Comparison of ENCODE assay signal across 18 cellular contexts in the genomic region with DNA sequence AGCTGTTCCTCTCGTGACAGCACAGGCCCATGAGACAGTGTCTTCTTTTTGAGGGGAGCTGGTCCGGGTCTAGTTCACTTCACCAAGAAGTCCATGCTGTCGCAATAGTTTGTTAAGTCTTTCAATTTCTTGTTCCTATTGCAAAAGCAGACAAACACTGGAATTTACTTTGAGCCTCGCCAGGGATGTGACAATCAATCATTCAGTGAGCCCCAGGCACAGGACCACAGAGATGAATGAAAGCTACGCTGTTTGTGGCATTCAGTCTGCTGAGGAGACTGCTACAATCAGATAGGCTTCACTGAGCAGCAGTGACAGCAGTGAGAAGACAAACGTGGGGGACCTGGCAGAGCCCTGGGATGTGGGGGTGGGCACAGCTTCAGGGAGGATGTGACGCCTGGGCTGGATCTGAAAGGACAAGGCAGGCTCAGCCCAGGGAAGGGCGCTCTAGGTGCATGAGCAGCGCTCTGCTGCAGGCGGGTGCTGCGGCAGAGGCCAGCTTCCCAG. TPM values are rescaled to one million over a fixed set of nuclear protein-coding genes. Genes with fewer than 3 reads are reported as not detected.
A peak's percentile ranks its signal among the peaks of the same experiment; 100 is the strongest.
DNase-seq lines count a peak whose midpoint lies in the region; ATAC-seq, FAIRE-seq and TF ChIP-seq lines count a peak whose summit lies in the region.
"Had no signal": no experiment of that assay in that cellular context is flagged by ENCODE, and none has a peak within 500 bp of the region (broad histone marks: within the 10 kb centered on the region; RNA-seq: fewer than 3 reads in every experiment).

No MANE protein-coding gene starts in this region.

- peak overlapping the region; percentile 16; the same call in 1 of the 2 replicates for H3K4me3 ChIP-seq in BLaER1
- H3K4me3 ChIP-seq in K562 = no peak overlapping the region
- no peak overlapping the region for H3K4me3 ChIP-seq in neural cell (ENCODE audit: low read length)
- H3K4me3 ChIP-seq: esophagus muscularis mucosa, PC-9 had no signal

- H3K9me3 Mint-ChIP-seq in progenitor cell of endocrine pancreas (ENCODE audit: low read depth) = no peaks in the 10 kb centered on the region

- H3K27me3 Mint-ChIP-seq in progenitor cell of endocrine pancreas = no peaks in the 10 kb centered on the region

- DNase-seq in MV-4-11 (lab: John Stamatoyannopoulos, UW) (peak; percentile 83), K562 (ENCODE audit: extremely low read depth in 1 of 4, low spot score in 3 of 4) (peak in 1 of 4 experiments; percentile 43), NCI-H2227 treated with DMSO at 0.1 percent for 48 hours (lab: John Stamatoyannopoulos, UW) (no peak), progenitor cell of endocrine pancreas (ENCODE audit: low spot score, unreplicated experiment) (no peak), NCI-H146 treated with DMSO at 0.1 percent for 48 hours (lab: John Stamatoyannopoulos, UW; ENCODE audit: unreplicated experiment) (no peak)
- DNase-seq: ACHN; activated effector memory CD4-positive, alpha-beta T cell treated with anti-CD3 and anti-CD28 coated beads, Interleukin-2, amount 50 U/mL, for 16 hours; dermis blood vessel endothelial cell; left cardiac atrium; NCI-H1105; NCI-H226; PC-9; WERI-Rb-1 had no signal

- in situ Hi-C loops in K562 (cut with MboI) = no loop called here

- TF ChIP-seq CTCF in K562 (IDR thresholded peaks at IDR 0.05 in 2 of 3, conservative IDR thresholded peaks at IDR 0.05 in 1 of 3; ENCODE audit: insufficient read depth in 2 of 3, low read depth in 1 of 3, low read length in 3 of 3) = peak; percentile 32 to 59 (median 54); a peak in 4 of 6 replicates
- TF ChIP-seq CTCF in neural cell (IDR thresholded peaks at IDR 0.05; ENCODE audit: poor library complexity, severe bottlenecking) = peak; percentile 27
- TF ChIP-seq CTCF in progenitor cell of endocrine pancreas (IDR thresholded peaks at IDR 0.05; ENCODE audit: unreplicated experiment) = no peak

- CTCF ChIA-PET in K562 (lab: Yijun Ruan, JAX; ENCODE audit: low intra/inter-chr PET ratio) = interaction anchor here (1.4 kb wide), 1 partner anchor 177 kb away, joined by 4 read pairs; no protein-coding TSS in a partner anchor

- no peak overlapping the region for H2AFZ ChIP-seq in K562 (ENCODE audit: low read depth, low read length)
- no peak overlapping the region for H2AFZ ChIP-seq in neural cell (ENCODE audit: low read depth, low read length)
- H2AFZ ChIP-seq: PC-9 had no signal

- H4K20me1 ChIP-seq in BLaER1 = no peaks in the 10 kb centered on the region
- no peaks in the 10 kb centered on the region for H4K20me1 ChIP-seq in K562 (replicated peaks; ENCODE audit: control insufficient read depth, insufficient read depth, low read length)
- no peaks in the 10 kb centered on the region for H4K20me1 ChIP-seq in neural cell (ENCODE audit: insufficient read depth)

- H3K9me1 ChIP-seq in K562 (ENCODE audit: control insufficient read depth, insufficient read depth, low read length) = no peaks in the 10 kb centered on the region

- peak; percentile 91 for ATAC-seq in K562
- ATAC-seq in HG03378 (IDR thresholded peaks at IDR 0.05; ENCODE audit: unreplicated experiment) = no peak
- ATAC-seq: left cardiac atrium had no signal

- no peaks in the 10 kb centered on the region for H3K79me2 ChIP-seq in K562 (ENCODE audit: control insufficient read depth, insufficient read depth, low read length)
- H3K79me2 ChIP-seq in neural cell (replicated peaks; ENCODE audit: insufficient read depth, low read length) = no peaks in the 10 kb centered on the region

- no peak for FAIRE-seq in K562 (lab: Jason Lieb, UNC)
- FAIRE-seq: D721Med had no signal

- no peaks in the 10 kb centered on the region for H3K9me3 ChIP-seq in BLaER1
- no peaks in the 10 kb centered on the region for H3K9me3 ChIP-seq in K562 (replicated peaks; ENCODE audit: control insufficient read depth, insufficient read depth, low read depth, low read length)
- no peaks in the 10 kb centered on the region for H3K9me3 ChIP-seq in neural cell (ENCODE audit: low read length)
- H3K9me3 ChIP-seq: esophagus muscularis mucosa had no signal

- peaks cover 33% of the 10 kb centered on the region for H3K36me3 ChIP-seq in BLaER1
- no peaks in the 10 kb centered on the region for H3K36me3 ChIP-seq in K562 (ENCODE audit: control insufficient read depth, insufficient read depth, low read length)
- no peaks in the 10 kb centered on the region for H3K36me3 ChIP-seq in neural cell (ENCODE audit: insufficient read depth, low read length)
- H3K36me3 ChIP-seq: WERI-Rb-1 had no signal

- peak overlapping the region; percentile 81 for H3K4me2 ChIP-seq in BLaER1
- no peak overlapping the region for H3K4me2 ChIP-seq in K562 (ENCODE audit: insufficient read depth, low read length)
- no peak overlapping the region for H3K4me2 ChIP-seq in neural cell (ENCODE audit: low read length)
- H3K4me2 ChIP-seq: PC-9 had no signal

- no peaks in the 10 kb centered on the region for H3K4me1 Mint-ChIP-seq in progenitor cell of endocrine pancreas (ENCODE audit: low read depth)

- peaks cover 14% of the 10 kb centered on the region for H3K36me3 Mint-ChIP-seq in progenitor cell of endocrine pancreas (ENCODE audit: insufficient read depth)

- H3K27ac Mint-ChIP-seq in progenitor cell of endocrine pancreas = no peak overlapping the region

- no peak overlapping the region for H3K4me3 Mint-ChIP-seq in progenitor cell of endocrine pancreas (ENCODE audit: low read depth)

- BruUV-seq in K562 (replicated peaks; lab: Mats Ljungman, UMichigan) = no TSS peak

- H3K4me1 ChIP-seq in BLaER1 (peaks cover 90% of the 10 kb centered on the region), K562 (replicated peaks in 1 of 2; ENCODE audit: control insufficient read depth in 2 of 2, insufficient read depth in 2 of 2, low read length in 2 of 2) (no peaks in the 10 kb centered on the region)
- H3K4me1 ChIP-seq: esophagus muscularis mucosa had no signal

- H3K9ac ChIP-seq in BLaER1 (peak overlapping the region; percentile 70), K562 (ENCODE audit: insufficient read depth in 1 of 2, low read depth in 2 of 2, low read length in 2 of 2) (no peak overlapping the region), neural cell (ENCODE audit: low read length) (no peak overlapping the region)

- H3K9me2 ChIP-seq in neural cell (ENCODE audit: insufficient read depth, low read length) = no peaks in the 10 kb centered on the region

- H3F3A ChIP-seq in neural cell (ENCODE audit: insufficient read depth, low read length, poor library complexity, severe bottlenecking) = no peaks in the 10 kb centered on the region

- no peak for TF ChIP-seq POLR2A in K562 (conservative IDR thresholded peaks at IDR 0.05)

- TF ChIP-seq RAD21 in K562 (CRISPR knock-in tag; conservative IDR thresholded peaks at IDR 0.05 in 1 of 2, IDR thresholded peaks at IDR 0.05 in 1 of 2) = peak in 1 of 2 experiments; percentile 53; a peak in 2 of 4 replicates
- no peak for TF ChIP-seq RAD21 in neural cell (conservative IDR thresholded peaks at IDR 0.05)

- POLR2A ChIA-PET in K562 (lab: Yijun Ruan, JAX) = interaction anchor here (0.7 to 1.1 kb wide), 2 partner anchors 9 to 27 kb away, joined by 4 read pairs; no protein-coding TSS in a partner anchor

- no peak for TF ChIP-seq EP300 in K562 (IDR thresholded peaks at IDR 0.05; ENCODE audit: low read length)
- no peak for TF ChIP-seq EP300 in neural cell (conservative IDR thresholded peaks at IDR 0.05; ENCODE audit: poor library complexity, severe bottlenecking)

- intact Hi-C loops in K562 (cut with micrococcal nuclease) = loop anchor here (1.0 to 2.0 kb wide), 2 partner anchors 49 to 177 kb away; no protein-coding TSS in a partner anchor

- WGBS in K562 (ENCODE audit: insufficient coverage, low coverage, missing lambda C conversion rate) = 18% methylated on average over 11 of the region's 11 CpGs

- H3K27me3 ChIP-seq in BLaER1 (no peaks in the 10 kb centered on the region), K562 (ENCODE audit: control insufficient read depth in 2 of 2, insufficient read depth in 2 of 2, low read length in 2 of 2) (peaks cover 12 to 34% of the 10 kb centered on the region in 2 experiments; a peak in 4 of 5 replicates), neural cell (ENCODE audit: insufficient read depth, low read depth, low read length) (no peaks in the 10 kb centered on the region)
- H3K27me3 ChIP-seq: esophagus muscularis mucosa had no signal

- peak overlapping the region; percentile 85 for H3K27ac ChIP-seq in BLaER1
- H3K27ac ChIP-seq in K562 (ENCODE audit: extremely low read depth, low read depth, low read length) = no peak overlapping the region
- H3K27ac ChIP-seq in neural cell (ENCODE audit: low read length) = no peak overlapping the region
- H3K27ac ChIP-seq: esophagus muscularis mucosa, PC-9, WERI-Rb-1 had no signal

RNA-seq across cellular contexts. Expression of a gene that starts 35.5 kb away (rescaled TPM):
- total RNA-seq in K562 (2011; cell fraction: chromatin; rRNA removed; ENCODE audit: low replicate concordance) = 16.6 and 18.2 TPM in 2 replicates
- 8.3 and 13.5 TPM in 2 replicates for total RNA-seq in K562 (2011; cell fraction: nucleolus; rRNA removed)
- 15.0 and 27.9 TPM in 2 replicates for total RNA-seq in K562 (2011; cell fraction: nucleoplasm; rRNA removed)
- total RNA-seq in K562 (2014; rRNA removed) (5.1 and 5.5 TPM in 2 replicates), K562 (2014; rRNA removed; fragmentation: Illumina TruSeq; extraction: Trizol) (3.7 and 4.7 TPM in 2 replicates), K562 (2015; rRNA removed; fragmentation: Illumina TruSeq; extraction: Trizol) (5.1 and 6.3 TPM in 2 replicates), K562 (2021) (3.8 and 4.0 TPM in 2 replicates), progenitor cell of endocrine pancreas (72.6 and 84.0 TPM in 2 replicates)
- polyA plus RNA-seq in K562 (2011; rRNA removed) (11.4 and 12.5 TPM in 2 replicates), K562 (2014; fragmentation: Illumina TruSeq; extraction: Trizol) (4.2 and 5.7 TPM in 2 replicates), K562 (2014; fragmentation: Nextera tagmentation; extraction: Ambion mirVana) (under 1 TPM; 0.32 to 0.98 TPM), K562 (2014; rRNA removed) (3.7 and 7.2 TPM in 2 replicates), neural cell (58.3 and 63.2 TPM in 2 replicates)
- polyA plus RNA-seq in K562 (2011; cell fraction: cytosol; rRNA removed) = 9.8 and 10.2 TPM in 2 replicates
- 26.2 and 26.6 TPM in 2 replicates for polyA plus RNA-seq in K562 (2011; cell fraction: nucleus; rRNA removed)
- polyA plus RNA-seq in K562 (2012) = 6.4 and 15.2 TPM in 2 replicates
- polyA minus RNA-seq in K562 (2011; rRNA and poly(A)+ RNA removed) = 9.4 and 10.4 TPM in 2 replicates
- 2.3 and 5.8 TPM in 2 replicates for polyA minus RNA-seq in K562 (2011; cell fraction: cytosol; rRNA and poly(A)+ RNA removed)
- polyA minus RNA-seq in K562 (2011; cell fraction: nucleus; rRNA and poly(A)+ RNA removed) = 10.5 and 16.1 TPM in 2 replicates
- 36.3 and 48.5 TPM in 2 replicates for polyA minus RNA-seq in neural cell

RNA-seq across cellular contexts. Expression of a gene that starts 39.5 kb away (rescaled TPM):
- 0.93 and 3.1 TPM in 2 replicates for total RNA-seq in K562 (2011; cell fraction: chromatin; rRNA removed; ENCODE audit: low replicate concordance)
- total RNA-seq in K562 (2011; cell fraction: nucleolus; rRNA removed) = 0.92 and 1.3 TPM in 2 replicates
- total RNA-seq in K562 (2011; cell fraction: nucleoplasm; rRNA removed) = 1.0 and 1.2 TPM in 2 replicates
- total RNA-seq in K562 (2014; rRNA removed) = 0.50 and 1.4 TPM in 2 replicates
- 0.61 and 0.91 TPM in 2 replicates for total RNA-seq in K562 (2014; rRNA removed; fragmentation: Illumina TruSeq; extraction: Trizol)
- 1.0 and 1.6 TPM in 2 replicates for total RNA-seq in K562 (2015; rRNA removed; fragmentation: Illumina TruSeq; extraction: Trizol)
- total RNA-seq in K562 (2021) = 0.87 and 1.4 TPM in 2 replicates
- 0.25 and 4.6 TPM in 2 replicates for polyA plus RNA-seq in K562 (2011; rRNA removed)
- 0.55 and 3.7 TPM in 2 replicates for polyA plus RNA-seq in K562 (2011; cell fraction: cytosol; rRNA removed)
- 0.54 and 2.5 TPM in 2 replicates for polyA plus RNA-seq in K562 (2011; cell fraction: nucleus; rRNA removed)
- polyA plus RNA-seq in K562 (2012) = 2.4 and 6.2 TPM in 2 replicates
- polyA plus RNA-seq in K562 (2014; fragmentation: Illumina TruSeq; extraction: Trizol) = 1.4 and 1.8 TPM in 2 replicates
- polyA plus RNA-seq in K562 (2014; fragmentation: Nextera tagmentation; extraction: Ambion mirVana) = under 1 TPM; 0.21 to 0.24 TPM
- polyA plus RNA-seq in K562 (2014; rRNA removed) = 0.74 and 0.90 TPM in 2 replicates
- polyA minus RNA-seq in K562 (2011; rRNA and poly(A)+ RNA removed) = 0.42 and 2.5 TPM in 2 replicates
- polyA minus RNA-seq in K562 (2011; cell fraction: cytosol; rRNA and poly(A)+ RNA removed) = 1.2 TPM in 1 of 2 replicates, not detected in the other
- polyA minus RNA-seq in K562 (2011; cell fraction: nucleus; rRNA and poly(A)+ RNA removed) = 0.27 and 0.89 TPM in 2 replicates
- not detected in 2 replicates for polyA plus RNA-seq in neural cell
- polyA minus RNA-seq in neural cell = not detected in 2 replicates
- total RNA-seq in progenitor cell of endocrine pancreas = 4.2 and 5.0 TPM in 2 replicates
